In the genomic region with DNA sequence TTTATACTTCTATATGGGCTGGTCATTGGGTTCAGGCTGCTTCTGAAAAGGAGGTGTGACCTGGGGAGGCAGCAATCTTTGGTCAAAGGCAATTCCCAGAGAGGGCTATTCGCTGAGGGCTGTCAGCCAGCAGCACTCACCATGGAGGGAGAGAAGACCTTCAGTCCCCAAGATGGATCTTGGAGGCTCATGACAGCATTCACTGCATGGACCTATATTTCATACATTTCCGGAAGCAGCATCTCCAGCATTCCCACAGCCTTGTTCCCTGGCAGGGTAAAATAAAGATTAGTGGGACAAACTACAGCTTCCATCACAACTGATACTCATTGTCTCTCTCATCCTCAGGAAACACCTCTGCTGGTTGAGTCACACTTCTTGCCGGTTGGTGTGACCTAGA, we compare ENCODE assay signal across 22 cellular contexts.
A peak's percentile ranks its signal among the peaks of the same experiment; 100 is the strongest.
DNase-seq lines count a peak whose midpoint lies in the region; ATAC-seq, FAIRE-seq and TF ChIP-seq lines count a peak whose summit lies in the region.
"Had no signal": no experiment of that assay in that cellular context is flagged by ENCODE, and none has a peak within 500 bp of the region (broad histone marks: within the 10 kb centered on the region; RNA-seq: fewer than 3 reads in every experiment).

No MANE protein-coding gene starts in this region.

- H2AFZ ChIP-seq in H1 (ENCODE audit: low read length): no peak overlapping the region

- no peak overlapping the region for H2BK20ac ChIP-seq in H1 (ENCODE audit: low read length)

- 0 out of 4 replicates have a peak, but pooled peaks cover 0 to 3% of the 10 kb centered on the region in 2 experiments for H3K9me3 ChIP-seq in H1 (ENCODE audit: insufficient read depth in 2 of 2, low read depth in 1 of 2, low read length in 1 of 2)
- peaks cover 6% of the 10 kb centered on the region for H3K9me3 ChIP-seq in psoas muscle
- no peaks in the 10 kb centered on the region for H3K9me3 ChIP-seq in CD4-positive, alpha-beta memory T cell (ENCODE audit: control insufficient read depth in 1 of 2, low read length in 2 of 2)
- H3K9me3 ChIP-seq: Caco-2 had no signal

- H3K4me1 ChIP-seq in H1 (replicated peaks in 1 of 4; ENCODE audit: control insufficient read depth in 3 of 4, insufficient read depth in 4 of 4, low read length in 3 of 4): peaks cover 0 to 8% (median under 1%) of the 10 kb centered on the region in 4 experiments; a peak in 3 of 7 replicates
- H3K4me1 ChIP-seq in psoas muscle: no peaks in the 10 kb centered on the region
- no peaks in the 10 kb centered on the region for H3K4me1 ChIP-seq in CD4-positive, alpha-beta memory T cell (ENCODE audit: insufficient read depth, low read length)
- H3K4me1 ChIP-seq: A549, Caco-2 had no signal

- FAIRE-seq in H1 (lab: Jason Lieb, UNC): no peak
- FAIRE-seq: A549, D721Med, G401.6, GM12891, GM19239 had no signal

- POLR2A ChIA-PET in H1 (lab: Charles Lee; ENCODE audit: partially characterized antibody): no interaction called here
- POLR2A ChIA-PET in CD4-positive, alpha-beta memory T cell (lab: Charles Lee; ENCODE audit: partially characterized antibody): no interaction called here

- H3K4me2 ChIP-seq in H1 (ENCODE audit: insufficient read depth in 1 of 2, low read depth in 2 of 2, low read length in 2 of 2): no peak overlapping the region
- H3K4me2 ChIP-seq: A549; BLaER1 treated with 17β-estradiol and CSF1 and Interleukin-3, amounts not matched to agents 10 nM and 100 nM had no signal

- TF ChIP-seq RAD21 in H1 (IDR thresholded peaks at IDR 0.05 in 1 of 2, conservative IDR thresholded peaks at IDR 0.05 in 1 of 2; ENCODE audit: low read depth in 2 of 2, low read length in 2 of 2): no peak

- DNase-seq in H1 (ENCODE audit: low read depth in 1 of 2, low spot score in 2 of 2) (no peak), islet precursor cell (peak; percentile 25), osteocyte (ENCODE audit: extremely low spot score, unreplicated experiment) (peak; percentile 53), T-helper 9 cell (no peak), psoas muscle (no peak)
- DNase-seq in CD4-positive, alpha-beta memory T cell: no peak
- DNase-seq: AML-193; Caco-2; Calu3; CD4-positive, alpha-beta T cell; CD8-positive, alpha-beta memory T cell; DMS79 treated with DMSO at 0.1 percent for 48 hours; GF-D8 had no signal

- CTCF ChIA-PET in H1 (lab: Charles Lee; ENCODE audit: partially characterized antibody): interaction anchor here (2.1 kb wide), 1 partner anchor 12 kb away, joined by 11 read pairs; no protein-coding TSS in a partner anchor
- CTCF ChIA-PET in CD4-positive, alpha-beta memory T cell (lab: Charles Lee; ENCODE audit: partially characterized antibody): no interaction called here

- H2BK12ac ChIP-seq in H1 (ENCODE audit: low read depth, low read length): no peak overlapping the region

- H4K8ac ChIP-seq in H1 (ENCODE audit: extremely low read depth, insufficient read depth, low read length): no peak overlapping the region

- H3K27ac Mint-ChIP-seq in osteocyte (ENCODE audit: unreplicated experiment): no peak overlapping the region
- H3K27ac Mint-ChIP-seq in CD4-positive, alpha-beta memory T cell: no peak overlapping the region
- H3K27ac Mint-ChIP-seq: B cell; CD4-positive, alpha-beta T cell; CD8-positive, alpha-beta memory T cell had no signal

- no peak overlapping the region for H3K4me3 Mint-ChIP-seq in osteocyte (ENCODE audit: unreplicated experiment)
- no peak overlapping the region for H3K4me3 Mint-ChIP-seq in CD4-positive, alpha-beta memory T cell
- H3K4me3 Mint-ChIP-seq: B cell; CD4-positive, alpha-beta T cell; CD8-positive, alpha-beta memory T cell had no signal

- no peak for TF ChIP-seq EP300 in H1 (IDR thresholded peaks at IDR 0.05; ENCODE audit: borderline replicate concordance in 1 of 2, low read depth in 2 of 2, low read length in 2 of 2)

- no peak overlapping the region for H3K4ac ChIP-seq in H1 (replicated peaks; ENCODE audit: insufficient read length, low read depth, low read length)

- TF ChIP-seq POLR2A in H1 (IDR thresholded peaks at IDR 0.05; ENCODE audit: control extremely low read depth in 1 of 2, low read depth in 2 of 2, low read length in 2 of 2): no peak

- H3K9me3 Mint-ChIP-seq in osteocyte (ENCODE audit: unreplicated experiment): peaks cover 11% of the 10 kb centered on the region
- H3K9me3 Mint-ChIP-seq in CD4-positive, alpha-beta memory T cell: peaks cover 3 to 14% (median 11%) of the 10 kb centered on the region in 8 donors

- no peaks in the 10 kb centered on the region for H3K79me2 ChIP-seq in H1 (ENCODE audit: control insufficient read depth in 1 of 2, insufficient read depth in 2 of 2, low read length in 2 of 2)

- H2AK5ac ChIP-seq in H1 (ENCODE audit: low read depth, low read length): no peak overlapping the region

- WGBS in H1 (ENCODE audit: extremely low coverage in 1 of 2, insufficient coverage in 1 of 2, insufficient read length in 1 of 2, insufficient replicate concordance in 2 of 2, low coverage in 1 of 2, low lambda C conversion rate in 2 of 2, missing lambda C conversion rate in 1 of 2), 2 experiments: 83% methylated on average over 3 of the region's 3 CpGs; no CpG with 5 or more reads in 1 of the 2 experiments
- WGBS in psoas muscle, 3 donors: 78 to 84% (median 83%) methylated on average over 3 of the region's 3 CpGs

- H4K20me1 ChIP-seq in H1 (replicated peaks in 1 of 2; ENCODE audit: control insufficient read depth in 1 of 2, insufficient read depth in 2 of 2, low read length in 2 of 2): no peaks in the 10 kb centered on the region
- H4K20me1 ChIP-seq: BLaER1 treated with 17β-estradiol and CSF1 and Interleukin-3, amounts not matched to agents 10 nM and 100 nM had no signal

- peak overlapping the region; percentile 62; the same call in 1 of the 2 replicates for H2BK15ac ChIP-seq in H1 (ENCODE audit: low read length)

- H3K4me3 ChIP-seq in H1 (ENCODE audit: extremely low read depth in 1 of 4, insufficient read depth in 2 of 4, low read depth in 3 of 4, low read length in 4 of 4) (no peak overlapping the region), psoas muscle (no peak overlapping the region)
- H3K4me3 ChIP-seq in CD4-positive, alpha-beta memory T cell (ENCODE audit: low read length in 2 of 2): no peak overlapping the region
- H3K4me3 ChIP-seq: A549; BLaER1 treated with 17β-estradiol and CSF1 and Interleukin-3, amounts not matched to agents 10 nM and 100 nM had no signal

- no peak for ATAC-seq in psoas muscle
- ATAC-seq: A549 had no signal

- H3K9ac ChIP-seq in H1 (replicated peaks in 1 of 4; ENCODE audit: extremely low read depth in 1 of 4, low read depth in 3 of 4, low read length in 3 of 4): no peak overlapping the region
- H3K9ac ChIP-seq: BLaER1 treated with 17β-estradiol and CSF1 and Interleukin-3, amounts not matched to agents 10 nM and 100 nM had no signal

- H3K36me3 Mint-ChIP-seq in osteocyte (ENCODE audit: unreplicated experiment): no peaks in the 10 kb centered on the region
- no peaks in the 10 kb centered on the region for H3K36me3 Mint-ChIP-seq in CD4-positive, alpha-beta memory T cell

- H3K36me3 ChIP-seq in H1 (ENCODE audit: control insufficient read depth in 2 of 4, insufficient read depth in 4 of 4, low read length in 3 of 4) (no peaks in the 10 kb centered on the region), psoas muscle (ENCODE audit: insufficient read depth in 1 of 2, low read depth in 1 of 2) (no peaks in the 10 kb centered on the region)
- no peaks in the 10 kb centered on the region for H3K36me3 ChIP-seq in CD4-positive, alpha-beta memory T cell (ENCODE audit: insufficient read depth, low read length)
- H3K36me3 ChIP-seq: BLaER1 treated with 17β-estradiol and CSF1 and Interleukin-3, amounts not matched to agents 10 nM and 100 nM had no signal

- H2BK120ac ChIP-seq in H1 (replicated peaks; ENCODE audit: low read depth, low read length): no peak overlapping the region

- H3K27me3 ChIP-seq in H1 (replicated peaks in 1 of 4; ENCODE audit: control insufficient read depth in 3 of 4, extremely low read depth in 1 of 4, insufficient read depth in 3 of 4, low read length in 3 of 4) (no peaks in the 10 kb centered on the region; a peak in 1 of 7 replicates), psoas muscle (ENCODE audit: insufficient read depth in 3 of 3, low read length in 2 of 3) (no peaks in the 10 kb centered on the region)
- no peaks in the 10 kb centered on the region for H3K27me3 ChIP-seq in CD4-positive, alpha-beta memory T cell (ENCODE audit: insufficient read depth, low read length)
- H3K27me3 ChIP-seq: BLaER1 treated with 17β-estradiol and CSF1 and Interleukin-3, amounts not matched to agents 10 nM and 100 nM had no signal

- no peak overlapping the region for H4K91ac ChIP-seq in H1 (replicated peaks; ENCODE audit: insufficient read length, low read length)

- no peak overlapping the region for H3K18ac ChIP-seq in H1 (ENCODE audit: extremely low read depth, low read length)

- intact Hi-C loops in psoas muscle (cut with DNase I): no loop called here
- intact Hi-C loops in CD4-positive, alpha-beta memory T cell (cut with micrococcal nuclease): no loop called here

- H3K14ac ChIP-seq in H1 (ENCODE audit: insufficient read length): no peak overlapping the region

- no peaks in the 10 kb centered on the region for H3K27me3 Mint-ChIP-seq in osteocyte (ENCODE audit: unreplicated experiment)
- peaks cover 3 to 22% of the 10 kb centered on the region in 2 donors for H3K27me3 Mint-ChIP-seq in CD4-positive, alpha-beta memory T cell

- H3K23ac ChIP-seq in H1 (ENCODE audit: insufficient read length): no peak overlapping the region

- H3K23me2 ChIP-seq in H1 (ENCODE audit: low read depth, low read length): no peaks in the 10 kb centered on the region; the same call in 1 of the 2 replicates

- no peaks in the 10 kb centered on the region for H3K79me1 ChIP-seq in H1 (ENCODE audit: low read depth, low read length)

- no peak overlapping the region for H4K5ac ChIP-seq in H1 (ENCODE audit: insufficient read length, low read depth, low read length)

- H2BK5ac ChIP-seq in H1 (ENCODE audit: low read depth, low read length): no peak overlapping the region

- H3K56ac ChIP-seq in H1 (replicated peaks; ENCODE audit: insufficient read length, low read depth, low read length): no peak overlapping the region

- TF ChIP-seq CTCF in H1 (IDR thresholded peaks at IDR 0.05; ENCODE audit: control extremely low read depth in 1 of 3, insufficient read depth in 1 of 3, low read depth in 1 of 3, low read length in 3 of 3): no peak
- no peak for TF ChIP-seq CTCF in osteocyte (IDR thresholded peaks at IDR 0.05)
- no peak for TF ChIP-seq CTCF in psoas muscle (IDR thresholded peaks at IDR 0.05)

- no peak overlapping the region for H3K27ac ChIP-seq in H1 (ENCODE audit: low read depth, low read length)
- H3K27ac ChIP-seq in psoas muscle: no peak overlapping the region
- H3K27ac ChIP-seq in CD4-positive, alpha-beta memory T cell (ENCODE audit: low read depth, low read length): no peak overlapping the region
- H3K27ac ChIP-seq: 22Rv1; A549; BLaER1 treated with 17β-estradiol and CSF1 and Interleukin-3, amounts not matched to agents 10 nM and 100 nM; C4-2B had no signal

- H3K4me1 Mint-ChIP-seq in osteocyte (ENCODE audit: unreplicated experiment): no peaks in the 10 kb centered on the region
- no peaks in the 10 kb centered on the region for H3K4me1 Mint-ChIP-seq in CD4-positive, alpha-beta memory T cell
- H3K4me1 Mint-ChIP-seq: B cell; CD8-positive, alpha-beta memory T cell had no signal

TF ChIP-seq in H1, 55 proteins besides CTCF, POLR2A, EP300 and RAD21 (continues in another document):
- TF ChIP-seq KDM1A (IDR thresholded peaks at IDR 0.05; ENCODE audit: borderline replicate concordance, low read length) (no peak), PHF8 (conservative IDR thresholded peaks at IDR 0.05; ENCODE audit: low read depth, low read length) (no peak)

Comparison
In these comparisons a context has a peak if more than half of its experiments do, and no peak if none do; other contexts are left out.
1. DNase-seq: peak in islet precursor cell (single experiment) and osteocyte (single experiment); none in H1 (0 of 2), T-helper 9 cell (single experiment), psoas muscle (0 of 2) and CD4-positive, alpha-beta memory T cell (0 of 5).